8 cellular contexts compared by ENCODE assay signal in genomic region chr1:224435999-224436398, GRCh38. TPM values are rescaled to one million over a fixed set of nuclear protein-coding genes. Genes with fewer than 3 reads are reported as not detected.
DNase-seq lines count a peak whose midpoint lies in the region; ATAC-seq and TF ChIP-seq lines count a peak whose summit lies in the region.

No MANE protein-coding gene starts in this region.

- H3K27ac Mint-ChIP-seq in stimulated activated effector memory CD8-positive, alpha-beta T cell treated with anti-CD3 and anti-CD28 coated beads, Interleukin-12 subunit alpha, Interleukin-12 subunit beta, amount 100 ng/mL, for 72 hours, result peak overlapping the region; percentile 96

- H4K20me1 ChIP-seq in SU-DHL-6 (ENCODE audit: low read depth, low read length), result peaks cover 7% of the 10 kb centered on the region; the same call in 1 of the 2 replicates
- peaks cover 7% of the 10 kb centered on the region for H4K20me1 ChIP-seq in fibroblast of lung (ENCODE audit: control insufficient read depth, extremely low read depth, insufficient read depth, low read length)

- no peak for ATAC-seq in stimulated activated effector memory CD8-positive, alpha-beta T cell treated with anti-CD3 and anti-CD28 coated beads, Interleukin-12 subunit alpha, Interleukin-12 subunit beta, amount 100 ng/mL, for 72 hours

- H3K9me3 Mint-ChIP-seq in stimulated activated effector memory CD8-positive, alpha-beta T cell treated with anti-CD3 and anti-CD28 coated beads, Interleukin-12 subunit alpha, Interleukin-12 subunit beta, amount 100 ng/mL, for 72 hours, result no peaks in the 10 kb centered on the region

- H3K4me2 ChIP-seq in SU-DHL-6 (ENCODE audit: low read depth, low read length, poor library complexity, severe bottlenecking), result peak overlapping the region; percentile 67
- H3K4me2 ChIP-seq in fibroblast of lung (ENCODE audit: extremely low read depth, insufficient read depth, low read length), result peak overlapping the region; percentile 98

- H3K27ac ChIP-seq in SU-DHL-6 (ENCODE audit: low read depth, low read length) (no peak overlapping the region), fibroblast of lung (ENCODE audit: insufficient read depth, low read length) (peak overlapping the region; percentile 98)

- H3K4me1 ChIP-seq in fibroblast of lung (ENCODE audit: control insufficient read depth, extremely low read depth, insufficient read depth, low read length), result peaks cover 7% of the 10 kb centered on the region

- TF ChIP-seq CTCF in SU-DHL-6 (IDR thresholded peaks at IDR 0.05; ENCODE audit: insufficient read depth, low read length, poor library complexity, severe bottlenecking) (no peak), fibroblast of lung (conservative IDR thresholded peaks at IDR 0.05 in 1 of 2, IDR thresholded peaks at IDR 0.05 in 1 of 2; ENCODE audit: low read depth in 1 of 2, low read length in 2 of 2) (no peak)

- H3K36me3 Mint-ChIP-seq in stimulated activated effector memory CD8-positive, alpha-beta T cell treated with anti-CD3 and anti-CD28 coated beads, Interleukin-12 subunit alpha, Interleukin-12 subunit beta, amount 100 ng/mL, for 72 hours, result peaks cover 42% of the 10 kb centered on the region

- H3K9ac ChIP-seq in SU-DHL-6 (ENCODE audit: low read length), result peak overlapping the region; percentile 90
- peak overlapping the region; percentile 11 for H3K9ac ChIP-seq in fibroblast of lung (ENCODE audit: insufficient read depth, low read length)

- peak; percentile 12 for DNase-seq in NCI-H2107 treated with DMSO at 0.1 percent for 48 hours (lab: John Stamatoyannopoulos, UW; ENCODE audit: unreplicated experiment)
- no peak for DNase-seq in NCI-H2107 (lab: John Stamatoyannopoulos, UW)
- no peak for DNase-seq in fibroblast of lung (ENCODE audit: low read depth in 2 of 2)
- no peak for DNase-seq in stimulated activated effector memory CD8-positive, alpha-beta T cell treated with anti-CD3 and anti-CD28 coated beads, Interleukin-12 subunit alpha, Interleukin-12 subunit beta, amount 100 ng/mL, for 72 hours (ENCODE audit: low spot score in 2 of 2)
- no peak for DNase-seq in NCI-H1694 (lab: John Stamatoyannopoulos, UW)
- DNase-seq in DMS153 treated with DMSO at 0.1 percent for 48 hours (lab: John Stamatoyannopoulos, UW; ENCODE audit: unreplicated experiment), result no peak
- no peak for DNase-seq in NCI-H82 treated with DMSO at 0.1 percent for 48 hours (lab: John Stamatoyannopoulos, UW; ENCODE audit: unreplicated experiment)

- peaks cover 20% of the 10 kb centered on the region; the same call in 1 of the 2 replicates for H3F3A ChIP-seq in SU-DHL-6 (ENCODE audit: insufficient read depth)

- H3K9me2 ChIP-seq in SU-DHL-6 (replicated peaks; ENCODE audit: insufficient read depth, low read length), result no peaks in the 10 kb centered on the region

- H3K27me3 ChIP-seq in SU-DHL-6 (ENCODE audit: low read length), result no peaks in the 10 kb centered on the region
- no peaks in the 10 kb centered on the region for H3K27me3 ChIP-seq in fibroblast of lung (ENCODE audit: control insufficient read depth, insufficient read depth, low read length)

- peak overlapping the region; percentile 62 for H3K4me3 ChIP-seq in SU-DHL-6 (ENCODE audit: insufficient read depth, low read length, poor library complexity, severe bottlenecking)
- H3K4me3 ChIP-seq in fibroblast of lung (replicated peaks in 1 of 4; ENCODE audit: control extremely low read depth in 1 of 4, insufficient read depth in 1 of 4, low read depth in 3 of 4, low read length in 4 of 4), result peak overlapping the region in 3 of 4 experiments; percentile 15 to 86 (median 77)

- peaks cover 52% of the 10 kb centered on the region for H3K79me2 ChIP-seq in SU-DHL-6 (ENCODE audit: insufficient read depth, low read length)
- H3K79me2 ChIP-seq in fibroblast of lung (ENCODE audit: control insufficient read depth, insufficient read depth, low read length), result peaks cover 36% of the 10 kb centered on the region

- peaks cover 43% of the 10 kb centered on the region for H3K4me1 Mint-ChIP-seq in stimulated activated effector memory CD8-positive, alpha-beta T cell treated with anti-CD3 and anti-CD28 coated beads, Interleukin-12 subunit alpha, Interleukin-12 subunit beta, amount 100 ng/mL, for 72 hours

- H3K4me3 Mint-ChIP-seq in stimulated activated effector memory CD8-positive, alpha-beta T cell treated with anti-CD3 and anti-CD28 coated beads, Interleukin-12 subunit alpha, Interleukin-12 subunit beta, amount 100 ng/mL, for 72 hours, result peak overlapping the region; percentile 75

- no peak overlapping the region for H2AFZ ChIP-seq in SU-DHL-6 (ENCODE audit: low read depth, low read length, severe bottlenecking)
- H2AFZ ChIP-seq in fibroblast of lung (ENCODE audit: low read length), result no peak overlapping the region

- H3K36me3 ChIP-seq in SU-DHL-6 (ENCODE audit: low read length), result peaks cover 5% of the 10 kb centered on the region; the same call in 1 of the 2 replicates
- H3K36me3 ChIP-seq in fibroblast of lung (ENCODE audit: control insufficient read depth, insufficient read depth, low read length), result no peaks in the 10 kb centered on the region

- H3K9me3 ChIP-seq in SU-DHL-6 (ENCODE audit: insufficient read depth, low read length) (no peaks in the 10 kb centered on the region), fibroblast of lung (ENCODE audit: control insufficient read depth, insufficient read depth, low read depth, low read length) (no peaks in the 10 kb centered on the region)

RNA-seq across cellular contexts. Expression of gene WDR26, which starts 1.4 kb away (rescaled TPM):
- 56.5 and 83.4 TPM in 2 replicates for total RNA-seq in fibroblast of lung
- polyA plus RNA-seq in fibroblast of lung, result 61.5 and 70.4 TPM in 2 replicates
- polyA plus RNA-seq in fibroblast of lung (2012), result 60.8 and 66.5 TPM in 2 replicates
- polyA minus RNA-seq in fibroblast of lung (ENCODE audit: low replicate concordance), result 42.6 and 70.4 TPM in 2 replicates
